In the genomic region with DNA sequence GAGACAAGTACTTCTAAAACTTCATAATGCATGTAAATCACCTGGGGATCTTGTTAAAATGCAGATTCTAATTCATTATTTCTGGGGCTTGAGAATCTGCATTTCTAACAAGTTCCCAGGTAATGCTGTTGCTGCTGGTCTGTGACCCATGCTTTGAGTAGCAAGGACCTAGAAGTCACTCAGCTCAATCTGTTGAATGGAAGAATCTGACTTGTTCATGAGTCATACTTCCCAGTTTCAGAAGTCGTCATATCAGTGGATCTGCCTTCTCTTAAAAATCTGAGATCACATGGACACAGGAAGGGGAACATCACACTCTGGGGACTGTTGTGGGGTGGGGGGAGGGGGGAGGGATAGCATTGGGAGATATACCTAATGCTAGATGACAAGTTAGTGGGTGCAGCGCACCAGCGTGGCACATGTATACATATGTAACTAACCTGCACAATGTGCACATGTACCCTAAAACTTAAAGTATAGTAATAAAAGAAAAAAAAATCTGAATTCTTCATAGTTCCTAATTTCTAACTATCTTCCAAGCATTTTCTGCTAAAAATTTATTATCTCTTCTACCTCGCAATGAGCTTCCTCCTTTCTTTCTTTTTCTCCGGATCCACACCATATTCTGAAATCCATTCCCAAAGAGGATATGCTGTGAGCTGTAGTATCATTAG, we compare ENCODE assay signal across 8 cellular contexts. TPM values are rescaled to one million over a fixed set of nuclear protein-coding genes. Genes with fewer than 3 reads are reported as not detected.
A peak's percentile ranks its signal among the peaks of the same experiment; 100 is the strongest.
DNase-seq lines count a peak whose midpoint lies in the region; ATAC-seq and TF ChIP-seq lines count a peak whose summit lies in the region.
"Not testable (repeated sequence)": the region's sequence is repeated elsewhere in the genome, so short reads cannot be mapped to it uniquely, and the experiment has no call there.

No MANE protein-coding gene starts in this region.

- intact Hi-C loops in CD14-positive monocyte (cut with micrococcal nuclease) = loop anchor here in 1 of 2 donors (5.0 kb wide), 1 partner anchor 43 kb away; no protein-coding TSS in a partner anchor
- intact Hi-C loops in HCT116 (cut with micrococcal nuclease); gastrocnemius medialis (cut with DNase I; ENCODE audit: low total_unique reads): not testable (repeated sequence)
- intact Hi-C loops in activated T-helper 1 cell treated with anti-CD3 and anti-CD28 coated beads, Interleukin-12 subunit alpha, Interleukin-12 subunit beta, Interleukin-2, Interleukin-4 antibody, amounts not matched to agents 30 ng/mL and 10 ng/mL and 1 ng/mL, durations not matched to agents 14 hours and 24 hours and 36 hours (cut with micrococcal nuclease) = loop anchor here (1.0 to 10.0 kb wide), 11 partner anchors 17 to 1621 kb away; partner anchors contain the start of genes ATR, CHST2, DIPK2A and TRPC1

- CTCF ChIA-PET in HCT116 (lab: Charles Lee) = not testable (repeated sequence)

- not testable (repeated sequence) for H3K27ac ChIP-seq in HCT116 (ENCODE audit: low read depth, low read length); gastrocnemius medialis

- peak overlapping the region; percentile 57 for H3K4me2 ChIP-seq in HCT116 (ENCODE audit: low read length)

- not testable (repeated sequence) for H3K4me3 ChIP-seq in HCT116 (replicated peaks in 1 of 2; ENCODE audit: low read depth in 1 of 2, low read length in 2 of 2); fibroblast of the aortic adventitia (ENCODE audit: low read depth, low read length); gastrocnemius medialis

- in situ Hi-C loops in gastrocnemius medialis (cut with MboI; ENCODE audit: low sequenced_read_pairs in 4 of 4) = not testable (repeated sequence)

- not testable (repeated sequence) for H3K27me3 ChIP-seq in HCT116 (ENCODE audit: insufficient read depth, low read length); gastrocnemius medialis

- not testable (repeated sequence) for H3K9me2 ChIP-seq in HCT116 (ENCODE audit: insufficient read depth)

- H3K27me3 Mint-ChIP-seq in CD14-positive monocyte (ENCODE audit: low read depth in 3 of 3); activated T-helper 1 cell treated with anti-CD3 and anti-CD28 coated beads, Interleukin-12 subunit alpha, Interleukin-12 subunit beta, Interleukin-2, Interleukin-4 antibody, amounts not matched to agents 30 ng/mL and 10 ng/mL and 1 ng/mL, durations not matched to agents 14 hours and 24 hours and 36 hours (ENCODE audit: insufficient read depth): not testable (repeated sequence)

- RAD21 ChIA-PET in HCT116 (lab: Charles Lee; ENCODE audit: low non-redundant PET in 1 of 2, low total read pairs in 2 of 2, uncharacterized antibody in 2 of 2, unreplicated experiment in 2 of 2) = not testable (repeated sequence)

- not testable (repeated sequence) for H3K9me3 ChIP-seq in HCT116 (ENCODE audit: control insufficient read depth in 1 of 2, insufficient read depth in 1 of 2, low read depth in 1 of 2, low read length in 2 of 2); gastrocnemius medialis

- DNase-seq in CD14-positive monocyte (ENCODE audit: low spot score) = peak; percentile 54
- peak; percentile 50 for DNase-seq in HCT116 (ENCODE audit: low read depth, low spot score)
- peak; percentile 84 for DNase-seq in RPMI7951 (ENCODE audit: low read depth)
- DNase-seq in activated T-helper 1 cell treated with anti-CD3 and anti-CD28 coated beads, Interleukin-12 subunit alpha, Interleukin-12 subunit beta, Interleukin-2, Interleukin-4 antibody, amounts not matched to agents 30 ng/mL and 10 ng/mL and 1 ng/mL, durations not matched to agents 14 hours and 24 hours and 36 hours (ENCODE audit: low spot score) = peak; percentile 20
- DNase-seq in fibroblast of the aortic adventitia (ENCODE audit: low read depth) = peak; percentile 57
- not testable (repeated sequence) for DNase-seq in gastrocnemius medialis

- H2AFZ ChIP-seq in HCT116 (ENCODE audit: low read depth, low read length, poor library complexity, severe bottlenecking) = peak overlapping the region; percentile 75

- not testable (repeated sequence) for TF ChIP-seq CTCF in CD14-positive monocyte (IDR thresholded peaks at IDR 0.05); HCT116 (IDR thresholded peaks at IDR 0.05 in 2 of 3, conservative IDR thresholded peaks at IDR 0.05 in 1 of 3; ENCODE audit: borderline replicate concordance in 1 of 3, insufficient read depth in 1 of 3, low read depth in 2 of 3, low read length in 2 of 3); fibroblast of the aortic adventitia (IDR thresholded peaks at IDR 0.05; ENCODE audit: insufficient read depth, low read length); gastrocnemius medialis (IDR thresholded peaks at IDR 0.05 in 4 of 5, conservative IDR thresholded peaks at IDR 0.05 in 1 of 5)

- H3K36me3 ChIP-seq in HCT116 (ENCODE audit: control insufficient read depth in 1 of 2, insufficient read depth in 2 of 2, low read length in 2 of 2); gastrocnemius medialis: not testable (repeated sequence)

- H3K79me2 ChIP-seq in HCT116 (ENCODE audit: insufficient read depth, low read length) = not testable (repeated sequence)

- ATAC-seq in GM18907 (IDR thresholded peaks at IDR 0.05; ENCODE audit: unreplicated experiment) (peak; percentile 68), HCT116 (peak; percentile 72), HG03378 (IDR thresholded peaks at IDR 0.05; ENCODE audit: unreplicated experiment) (peak; percentile 84), gastrocnemius medialis (peak; percentile 36 to 58)

- H3K27ac Mint-ChIP-seq in CD14-positive monocyte = peak overlapping the region; percentile 90 to 98 (median 94)
- peak overlapping the region; percentile 87 for H3K27ac Mint-ChIP-seq in activated T-helper 1 cell treated with anti-CD3 and anti-CD28 coated beads, Interleukin-12 subunit alpha, Interleukin-12 subunit beta, Interleukin-2, Interleukin-4 antibody, amounts not matched to agents 30 ng/mL and 10 ng/mL and 1 ng/mL, durations not matched to agents 14 hours and 24 hours and 36 hours

- H3K9ac ChIP-seq in HCT116 (ENCODE audit: low read length) = not testable (repeated sequence)

- POLR2A ChIA-PET in HCT116 (lab: Charles Lee) = not testable (repeated sequence)

- H3K4me1 Mint-ChIP-seq in CD14-positive monocyte = peaks cover 69% of the 10 kb centered on the region
- H3K4me1 Mint-ChIP-seq in activated T-helper 1 cell treated with anti-CD3 and anti-CD28 coated beads, Interleukin-12 subunit alpha, Interleukin-12 subunit beta, Interleukin-2, Interleukin-4 antibody, amounts not matched to agents 30 ng/mL and 10 ng/mL and 1 ng/mL, durations not matched to agents 14 hours and 24 hours and 36 hours (ENCODE audit: low read depth) = peaks cover 77% of the 10 kb centered on the region

- not testable (repeated sequence) for H3K4me1 ChIP-seq in HCT116 (ENCODE audit: control insufficient read depth in 1 of 2, insufficient read depth in 2 of 2, low read length in 2 of 2); gastrocnemius medialis

- H3K4me3 Mint-ChIP-seq in CD14-positive monocyte = not testable (repeated sequence)
- peak overlapping the region; percentile 24 for H3K4me3 Mint-ChIP-seq in activated T-helper 1 cell treated with anti-CD3 and anti-CD28 coated beads, Interleukin-12 subunit alpha, Interleukin-12 subunit beta, Interleukin-2, Interleukin-4 antibody, amounts not matched to agents 30 ng/mL and 10 ng/mL and 1 ng/mL, durations not matched to agents 14 hours and 24 hours and 36 hours

- TF ChIP-seq POLR2A in HCT116 (IDR thresholded peaks at IDR 0.05; ENCODE audit: borderline replicate concordance, extremely low read depth, insufficient read depth, insufficient read length); gastrocnemius medialis (IDR thresholded peaks at IDR 0.05): not testable (repeated sequence)

- not testable (repeated sequence) for BruUV-seq in HCT116 (replicated peaks; lab: Mats Ljungman, UMichigan)

- TF ChIP-seq RAD21 in HCT116 (IDR thresholded peaks at IDR 0.05; ENCODE audit: low read depth) = not testable (repeated sequence)

- H3K36me3 Mint-ChIP-seq in CD14-positive monocyte; activated T-helper 1 cell treated with anti-CD3 and anti-CD28 coated beads, Interleukin-12 subunit alpha, Interleukin-12 subunit beta, Interleukin-2, Interleukin-4 antibody, amounts not matched to agents 30 ng/mL and 10 ng/mL and 1 ng/mL, durations not matched to agents 14 hours and 24 hours and 36 hours (ENCODE audit: low read depth): not testable (repeated sequence)

- H3K9me3 Mint-ChIP-seq in CD14-positive monocyte; activated T-helper 1 cell treated with anti-CD3 and anti-CD28 coated beads, Interleukin-12 subunit alpha, Interleukin-12 subunit beta, Interleukin-2, Interleukin-4 antibody, amounts not matched to agents 30 ng/mL and 10 ng/mL and 1 ng/mL, durations not matched to agents 14 hours and 24 hours and 36 hours: not testable (repeated sequence)

- H4K20me1 ChIP-seq in HCT116 (ENCODE audit: insufficient read depth) = not testable (repeated sequence)

TF ChIP-seq in HCT116, 20 proteins besides CTCF, POLR2A, EP300 and RAD21:
- TF ChIP-seq JUND (IDR thresholded peaks at IDR 0.05) (peak; percentile 66), FOSL1 (IDR thresholded peaks at IDR 0.05; ENCODE audit: low read depth) (peak; percentile 76), CBX3 (IDR thresholded peaks at IDR 0.05; ENCODE audit: low read depth) (0 out of 2 replicates have a peak, but pooled peaks have one; percentile 11)

RNA-seq across cellular contexts. Expression of gene CHST2, which starts 46.2 kb away (rescaled TPM):
- 10 to 100 TPM in 1 of 2 donors, 1 to 10 TPM in 1; 9.6 to 18.0 TPM for polyA plus RNA-seq in CD14-positive monocyte
- total RNA-seq in HCT116 (2021; ENCODE audit: unreplicated experiment) (1.7 TPM), fibroblast of the aortic adventitia (ENCODE audit: low replicate concordance) (5.0 and 14.4 TPM in 2 replicates), gastrocnemius medialis (1 to 10 TPM in 3 of 4 donors, under 1 TPM in 1; 0.41 to 2.9 (median 1.8) TPM)
- 0.54 and 0.61 TPM in 2 replicates for polyA plus RNA-seq in HCT116 (2012)
- total RNA-seq in RPMI7951 (2014; rRNA removed; shearing (Covaris generic)) = 15.7 and 20.7 TPM in 2 replicates
- total RNA-seq in activated T-helper 1 cell treated with anti-CD3 and anti-CD28 coated beads, Interleukin-12 subunit alpha, Interleukin-12 subunit beta, Interleukin-2, Interleukin-4 antibody, amounts not matched to agents 30 ng/mL and 10 ng/mL and 1 ng/mL, durations not matched to agents 14 hours and 24 hours and 36 hours = 11.3 and 11.4 TPM in 2 replicates
